Comparison of ENCODE assay signal across 16 cellular contexts in genomic region chr10:13880760-13881159, GRCh38.
"Had no signal": no experiment of that assay in that cellular context is flagged by ENCODE, and none has a peak within 500 bp of the region (broad histone marks: within the 10 kb centered on the region; RNA-seq: fewer than 3 reads in every experiment).

No MANE protein-coding gene starts in this region.

- H3K4me3 ChIP-seq: esophagus muscularis mucosa, hepatocyte, suprapubic skin had no signal

- H3K36me3 ChIP-seq: esophagus muscularis mucosa, neural progenitor cell, suprapubic skin had no signal

- H3K9me3 ChIP-seq: esophagus muscularis mucosa, suprapubic skin had no signal

- DNase-seq: activated CD4-positive, alpha-beta T cell treated with anti-CD3 and anti-CD28 coated beads, Interleukin-2, amount 10 ng/mL, durations not matched to agents 24 days and 14 days; activated CD4-positive, CD25-positive, alpha-beta regulatory T cell; activated CD8-positive, alpha-beta memory T cell treated with anti-CD3 and anti-CD28 coated beads, Interleukin-2, amount 50 U/mL, for 4 hours; activated effector memory CD4-positive, alpha-beta T cell treated with Interleukin-2 at 50 U/mL for 16 hours; activated T-cell treated with anti-CD3 and anti-CD28 coated beads, Interleukin-2, amount 50 U/mL, for 48 hours; effector CD8-positive, alpha-beta T cell; islet precursor cell; mammary epithelial cell; naive thymus-derived CD4-positive, alpha-beta T cell; right cardiac atrium; T1000 had no signal

- ATAC-seq: left lobe of liver; naive thymus-derived CD4-positive, alpha-beta T cell; right cardiac atrium had no signal

- H2AFZ ChIP-seq: hepatocyte, neural progenitor cell had no signal

- H3K4me2 ChIP-seq: hepatocyte had no signal

- H3K27me3 ChIP-seq: esophagus muscularis mucosa, hepatocyte, neural progenitor cell, suprapubic skin had no signal

- H3K27ac ChIP-seq: hepatocyte, suprapubic skin had no signal

- H3K9ac ChIP-seq: neural progenitor cell had no signal
